13 cellular contexts compared by ENCODE assay signal in genomic region chr5:60634054-60634453, GRCh38.
"Had no signal": no experiment of that assay in that cellular context is flagged by ENCODE, and none has a peak within 500 bp of the region (broad histone marks: within the 10 kb centered on the region; RNA-seq: fewer than 3 reads in every experiment).

No MANE protein-coding gene starts in this region.

- H3K27me3 ChIP-seq: cardiac muscle cell, testis had no signal

- FAIRE-seq: colon had no signal

- DNase-seq: activated CD4-positive, alpha-beta T cell treated with anti-CD3 and anti-CD28 coated beads for 4 hours; activated naive CD4-positive, alpha-beta T cell treated with Interleukin-2 at 50 U/mL for 16 hours; activated naive CD8-positive, alpha-beta T cell treated with anti-CD3 and anti-CD28 coated beads, Interleukin-2, amount 50 U/mL, for 24 hours; mucosa of descending colon; natural killer cell; psoas muscle; stimulated activated CD4-positive, alpha-beta T cell treated with anti-CD3 and anti-CD28 coated beads, Interleukin-4, amount 100 ng/mL, for 24 hours; stimulated activated naive CD8-positive, alpha-beta T cell treated with anti-CD3 and anti-CD28 coated beads, Interleukin-15, amount 100 ng/mL, for 72 hours; testis; WERI-Rb-1 had no signal

- H3K36me3 ChIP-seq: cardiac muscle cell had no signal

- H3K9me3 ChIP-seq: mucosa of descending colon, psoas muscle, testis had no signal

- H3K4me3 ChIP-seq: cardiac muscle cell, lung, mucosa of descending colon, psoas muscle, testis had no signal

- H3K4me1 ChIP-seq: psoas muscle, testis had no signal

- ATAC-seq: activated naive CD8-positive, alpha-beta T cell treated with anti-CD3 and anti-CD28 coated beads, Interleukin-2, amount 50 U/mL, for 24 hours; mucosa of descending colon; natural killer cell; psoas muscle; stimulated activated naive CD8-positive, alpha-beta T cell treated with anti-CD3 and anti-CD28 coated beads, Interleukin-15, amount 100 ng/mL, for 72 hours had no signal

- H3K27ac ChIP-seq: cardiac muscle cell, psoas muscle, testis, WERI-Rb-1 had no signal
